Comparison of ENCODE assay signal across 8 cellular contexts in the genomic region with DNA sequence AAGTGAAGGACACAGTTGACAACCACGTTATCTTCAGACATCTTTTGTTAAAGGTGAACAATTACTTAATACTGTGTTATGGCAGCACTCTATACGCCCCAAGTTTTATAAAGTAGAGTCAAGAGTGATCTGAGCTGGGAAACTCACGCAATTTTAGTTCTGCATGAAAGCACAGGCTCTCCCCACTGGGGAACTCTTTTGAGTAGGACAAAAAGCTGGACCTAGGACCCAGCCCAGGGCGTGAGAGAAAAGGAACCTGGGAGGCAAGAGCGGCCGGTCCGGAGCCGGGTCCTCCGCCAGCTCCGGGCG.
DNase-seq lines count a peak whose midpoint lies in the region; ATAC-seq and TF ChIP-seq lines count a peak whose summit lies in the region.

No MANE protein-coding gene starts in this region.

- WGBS in H9 (ENCODE audit: extremely low coverage, insufficient read length, low lambda C conversion rate): no CpG with 5 or more reads among the region's 11 CpGs

- H2BK15ac ChIP-seq in H9 (ENCODE audit: low read depth, low read length): no peak overlapping the region

- H4K8ac ChIP-seq in H9 (replicated peaks; ENCODE audit: insufficient read length, low read depth, low read length): no peak overlapping the region

- H3K36me3 Mint-ChIP-seq in H9 (ENCODE audit: insufficient read depth in 1 of 3, low read depth in 3 of 3): no peaks in the 10 kb centered on the region; a peak in 1 of 7 replicates
- no peaks in the 10 kb centered on the region for H3K36me3 Mint-ChIP-seq in activated CD4-positive, alpha-beta memory T cell treated with anti-CD3 and anti-CD28 coated beads for 36 hours

- H4K91ac ChIP-seq in H9 (ENCODE audit: insufficient read length, low read depth, low read length): no peak overlapping the region

- H3K9me3 ChIP-seq in H9 (ENCODE audit: control insufficient read depth, low read depth, low read length) (no peaks in the 10 kb centered on the region), iPS-15b (ENCODE audit: control insufficient read depth, insufficient read depth, low read length) (no peaks in the 10 kb centered on the region)

- no peaks in the 10 kb centered on the region for H4K20me1 ChIP-seq in H9 (ENCODE audit: control insufficient read depth, insufficient read depth, insufficient read length)

- no peak overlapping the region for H2BK120ac ChIP-seq in H9 (ENCODE audit: low read depth, low read length, poor library complexity, severe bottlenecking)

- no peak overlapping the region for H2BK20ac ChIP-seq in H9 (ENCODE audit: low read depth, low read length, poor library complexity, severe bottlenecking)

- POLR2A ChIA-PET in activated CD4-positive, alpha-beta memory T cell treated with anti-CD3 and anti-CD28 coated beads for 36 hours (lab: Charles Lee): no interaction called here

- H3K27ac Mint-ChIP-seq in H9: no peak overlapping the region
- H3K27ac Mint-ChIP-seq in activated CD4-positive, alpha-beta memory T cell treated with anti-CD3 and anti-CD28 coated beads for 36 hours: no peak overlapping the region

- H3K23me2 ChIP-seq in H9 (ENCODE audit: insufficient read length, low read depth, low read length, poor library complexity, severe bottlenecking): peaks cover 17% of the 10 kb centered on the region

- no peak for TF ChIP-seq POLR2A in GM18505 (IDR thresholded peaks at IDR 0.05; ENCODE audit: borderline replicate concordance, extremely low read depth, insufficient read depth, insufficient read length)

- H3K4me1 ChIP-seq in H9 (ENCODE audit: insufficient read depth, low read length) (no peaks in the 10 kb centered on the region), iPS-15b (ENCODE audit: control insufficient read depth, insufficient read depth, low read length) (no peaks in the 10 kb centered on the region)

- peak overlapping the region; percentile 78 for H3K4me3 ChIP-seq in iPS-15b (ENCODE audit: low read depth, low read length)
- H3K4me3 ChIP-seq in skin epidermis: peak overlapping the region in 6 of 7 experiments; percentile 44 to 62 (median 50)

- no peak overlapping the region for H2BK12ac ChIP-seq in H9 (ENCODE audit: insufficient read length, low read depth, low read length)

- no peak overlapping the region for H3K18ac ChIP-seq in H9 (ENCODE audit: insufficient read length, low read depth, low read length)

- H3K56ac ChIP-seq in H9 (ENCODE audit: insufficient read length, low read depth, low read length): no peak overlapping the region

- intact Hi-C loops in activated CD4-positive, alpha-beta memory T cell treated with anti-CD3 and anti-CD28 coated beads for 36 hours (cut with micrococcal nuclease): loop anchor here (5.0 to 10.0 kb wide), 2 partner anchors 194 to 581 kb away; partner anchors contain the start of gene DCK

- H3K9me3 Mint-ChIP-seq in H9: no peaks in the 10 kb centered on the region; a peak in 1 of 5 replicates
- no peaks in the 10 kb centered on the region for H3K9me3 Mint-ChIP-seq in activated CD4-positive, alpha-beta memory T cell treated with anti-CD3 and anti-CD28 coated beads for 36 hours

- H3K9ac ChIP-seq in H9 (ENCODE audit: extremely low read depth, insufficient read length, low read length): no peak overlapping the region
- no peak overlapping the region for H3K9ac ChIP-seq in iPS-15b (ENCODE audit: low read depth, low read length)

- H3K27me3 Mint-ChIP-seq in H9 (ENCODE audit: low read depth): peaks cover 50% of the 10 kb centered on the region
- peaks cover 29% of the 10 kb centered on the region for H3K27me3 Mint-ChIP-seq in activated CD4-positive, alpha-beta memory T cell treated with anti-CD3 and anti-CD28 coated beads for 36 hours

- H3K23ac ChIP-seq in H9 (ENCODE audit: insufficient read length, low read depth, low read length): no peak overlapping the region

- ATAC-seq in HG03159 (IDR thresholded peaks at IDR 0.05; ENCODE audit: unreplicated experiment) (no peak), GM18505 (IDR thresholded peaks at IDR 0.05; ENCODE audit: unreplicated experiment) (no peak), HG03342 (IDR thresholded peaks at IDR 0.05; ENCODE audit: unreplicated experiment) (no peak)

- H3T11ph ChIP-seq in H9 (ENCODE audit: low read length): no peak overlapping the region

- H3K4me3 Mint-ChIP-seq in H9: peak overlapping the region; percentile 70 to 89
- peak overlapping the region; percentile 73 for H3K4me3 Mint-ChIP-seq in activated CD4-positive, alpha-beta memory T cell treated with anti-CD3 and anti-CD28 coated beads for 36 hours

- no peaks in the 10 kb centered on the region for H3K36me3 ChIP-seq in iPS-15b (ENCODE audit: control insufficient read depth, insufficient read depth, low read length)

- H2AK5ac ChIP-seq in H9 (ENCODE audit: insufficient read length, low read length): no peak overlapping the region

- no peak for TF ChIP-seq CTCF in H9 (conservative IDR thresholded peaks at IDR 0.05)

- CTCF ChIA-PET in activated CD4-positive, alpha-beta memory T cell treated with anti-CD3 and anti-CD28 coated beads for 36 hours (lab: Charles Lee): no interaction called here

- no peak overlapping the region for H3K27ac ChIP-seq in H9 (ENCODE audit: insufficient read length, low read depth, low read length)
- H3K27ac ChIP-seq in skin epidermis: no peak overlapping the region

- H2AFZ ChIP-seq in H9 (ENCODE audit: low read length): no peak overlapping the region

- DNase-seq in H9: no peak
- DNase-seq in activated CD4-positive, alpha-beta memory T cell treated with anti-CD3 and anti-CD28 coated beads for 36 hours: no peak
- DNase-seq in D341Med (ENCODE audit: low spot score): no peak

- peaks cover 12 to 17% of the 10 kb centered on the region in 2 experiments for H3K4me1 Mint-ChIP-seq in H9
- H3K4me1 Mint-ChIP-seq in activated CD4-positive, alpha-beta memory T cell treated with anti-CD3 and anti-CD28 coated beads for 36 hours (ENCODE audit: low read depth): peaks cover 27% of the 10 kb centered on the region

- H4K5ac ChIP-seq in H9 (ENCODE audit: insufficient read length, low read depth, low read length): no peak overlapping the region

- H3K79me2 ChIP-seq in H9 (ENCODE audit: insufficient read depth, low read length): no peaks in the 10 kb centered on the region

- H3K4ac ChIP-seq in H9 (ENCODE audit: low read depth, low read length): no peak overlapping the region

- no peaks in the 10 kb centered on the region for H3K79me1 ChIP-seq in H9 (ENCODE audit: insufficient read depth, low read depth, low read length, poor library complexity, severe bottlenecking)

- H2BK5ac ChIP-seq in H9 (ENCODE audit: insufficient read length, low read length): no peak overlapping the region

- H3K27me3 ChIP-seq in H9 (ENCODE audit: insufficient read depth, low read length) (peaks cover 17% of the 10 kb centered on the region; the same call in 1 of the 2 replicates), iPS-15b (ENCODE audit: control insufficient read depth, insufficient read depth, low read length) (peaks cover 51% of the 10 kb centered on the region)

- H3K4me2 ChIP-seq in H9 (ENCODE audit: insufficient read depth, insufficient read length, low read length): peak overlapping the region; percentile 92

- H3K14ac ChIP-seq in H9 (ENCODE audit: insufficient read depth, low read length): no peak overlapping the region
